8 cellular contexts compared by ENCODE assay signal in genomic region chr17:77834170-77835115, GRCh38.
DNase-seq lines count a peak whose midpoint lies in the region; ATAC-seq and TF ChIP-seq lines count a peak whose summit lies in the region.

No MANE protein-coding gene starts in this region.

- no peak for ATAC-seq in GM21447 (IDR thresholded peaks at IDR 0.05; ENCODE audit: unreplicated experiment)

- TF ChIP-seq CTCF in right atrium auricular region (IDR thresholded peaks at IDR 0.05) = no peak

- no peaks in the 10 kb centered on the region for H3K27me3 ChIP-seq in right atrium auricular region

- peak; percentile 73 for DNase-seq in stimulated activated naive CD4-positive, alpha-beta T cell treated with Interleukin-2 at 50 U/mL for 16 hours (lab: John Stamatoyannopoulos, UW)
- DNase-seq in stimulated activated naive CD4-positive, alpha-beta T cell (lab: John Stamatoyannopoulos, UW) = no peak
- DNase-seq in SIG-M5 treated with dmso at 0.1 percent for 504 hours (lab: John Stamatoyannopoulos, UW; ENCODE audit: unreplicated experiment) (peak; percentile 74), activated gamma-delta T cell (lab: John Stamatoyannopoulos, UW) (peak; percentile 26), right atrium auricular region (ENCODE audit: low spot score) (peak; percentile 86), NCI-H524 treated with DMSO at 0.1 percent for 48 hours (lab: John Stamatoyannopoulos, UW) (no peak)
- peak; percentile 31 to 48 for DNase-seq in stimulated activated CD4-positive, alpha-beta T cell treated with anti-CD3 and anti-CD28 coated beads, Interleukin-1b, Interleukin-23, amount 100 ng/mL, for 4 hours (ENCODE audit: low read depth in 2 of 2)

- no peaks in the 10 kb centered on the region for H3K9me3 ChIP-seq in right atrium auricular region

- peak overlapping the region; percentile 61 to 67 for H3K27ac ChIP-seq in right atrium auricular region

- H3K4me3 ChIP-seq in right atrium auricular region = no peak overlapping the region

- H3K4me1 ChIP-seq in right atrium auricular region = peaks cover 0 to 50% of the 10 kb centered on the region in 2 donors

- no peaks in the 10 kb centered on the region for H3K36me3 ChIP-seq in right atrium auricular region

Comparison
In these comparisons a context has a peak if more than half of its experiments do, and no peak if none do; other contexts are left out.
1. DNase-seq: peak in stimulated activated naive CD4-positive, alpha-beta T cell treated with Interleukin-2 at 50 U/mL for 16 hours (single experiment), SIG-M5 treated with dmso at 0.1 percent for 504 hours (single experiment), activated gamma-delta T cell (single experiment), right atrium auricular region (single experiment) and stimulated activated CD4-positive, alpha-beta T cell treated with anti-CD3 and anti-CD28 coated beads, Interleukin-1b, Interleukin-23, amount 100 ng/mL, for 4 hours (2 of 2); none in stimulated activated naive CD4-positive, alpha-beta T cell (0 of 6) and NCI-H524 treated with DMSO at 0.1 percent for 48 hours (single experiment).